25 cellular contexts compared by ENCODE assay signal in genomic region chr9:12753931-12754330, GRCh38. TPM values are rescaled to one million over a fixed set of nuclear protein-coding genes. Genes with fewer than 3 reads are reported as not detected.
"Had no signal": no experiment of that assay in that cellular context is flagged by ENCODE, and none has a peak within 500 bp of the region (broad histone marks: within the 10 kb centered on the region; RNA-seq: fewer than 3 reads in every experiment).

No MANE protein-coding gene starts in this region.

- H3K4me1 ChIP-seq: adrenal gland, foreskin keratinocyte, tibial nerve had no signal

- H3K27me3 Mint-ChIP-seq: activated B cell treated with CpG ODN at 0.5 μM for 24 hours; activated CD4-positive, alpha-beta T cell treated with anti-CD3 and anti-CD28 coated beads for 36 hours; activated naive CD8-positive, alpha-beta T cell treated with anti-CD3 and anti-CD28 coated beads for 36 hours; brain; T-cell had no signal

- ATAC-seq: activated CD4-positive, alpha-beta T cell treated with anti-CD3 and anti-CD28 coated beads for 36 hours; esophagus mucosa; foreskin keratinocyte; left colon; naive thymus-derived CD8-positive, alpha-beta T cell; T-cell had no signal

- DNase-seq: activated B cell treated with CpG ODN at 0.5 μM for 24 hours; activated CD4-positive, alpha-beta T cell treated with anti-CD3 and anti-CD28 coated beads for 36 hours; activated CD4-positive, alpha-beta T cell treated with anti-CD3 and anti-CD28 coated beads, Interleukin-2, amount 50 U/mL, for 48 hours; activated CD8-positive, alpha-beta memory T cell treated with anti-CD3 and anti-CD28 coated beads for 24 hours; activated effector memory CD4-positive, alpha-beta T cell treated with anti-CD3 and anti-CD28 coated beads, Interleukin-2, amount 50 U/mL, for 16 hours; activated naive CD4-positive, alpha-beta T cell treated with anti-CD3 and anti-CD28 coated beads for 36 hours; activated naive CD8-positive, alpha-beta T cell treated with anti-CD3 and anti-CD28 coated beads for 36 hours; adrenal gland; aorta; cortex of kidney; foreskin keratinocyte; glutamatergic neuron; left colon; right cardiac atrium; stimulated activated CD4-positive, alpha-beta T cell treated with anti-CD3 and anti-CD28 coated beads, Interleukin-15, amount 100 ng/mL, for 24 hours; stimulated activated CD4-positive, alpha-beta T cell treated with anti-CD3 and anti-CD28 coated beads, Interleukin-2, amount 100 ng/mL, for 24 hours; stimulated activated naive CD4-positive, alpha-beta T cell; T-cell had no signal

- H3K36me3 Mint-ChIP-seq: activated naive CD8-positive, alpha-beta T cell treated with anti-CD3 and anti-CD28 coated beads for 36 hours; brain; naive thymus-derived CD8-positive, alpha-beta T cell; T-cell had no signal

- H3K9me3 Mint-ChIP-seq: activated B cell treated with CpG ODN at 0.5 μM for 24 hours; activated T-helper 1 cell treated with anti-CD3 and anti-CD28 coated beads, Interleukin-12 subunit alpha, Interleukin-12 subunit beta, Interleukin-2, Interleukin-4 antibody, amounts not matched to agents 30 ng/mL and 10 ng/mL and 1 ng/mL, durations not matched to agents 14 hours and 24 hours and 36 hours; neural crest cell had no signal

- H3K9me3 ChIP-seq: adrenal gland, tibial nerve had no signal

- H3K36me3 ChIP-seq: adrenal gland, tibial nerve had no signal

- H3K27ac ChIP-seq: adrenal gland, foreskin keratinocyte, tibial nerve had no signal

- H3K27ac Mint-ChIP-seq: activated B cell treated with CpG ODN at 0.5 μM for 24 hours; activated CD4-positive, alpha-beta T cell treated with anti-CD3 and anti-CD28 coated beads for 36 hours; activated naive CD4-positive, alpha-beta T cell treated with anti-CD3 and anti-CD28 coated beads for 36 hours; activated naive CD8-positive, alpha-beta T cell treated with anti-CD3 and anti-CD28 coated beads for 36 hours; activated T-helper 1 cell treated with anti-CD3 and anti-CD28 coated beads, Interleukin-12 subunit alpha, Interleukin-12 subunit beta, Interleukin-2, Interleukin-4 antibody, amounts not matched to agents 30 ng/mL and 10 ng/mL and 1 ng/mL, durations not matched to agents 14 hours and 24 hours and 36 hours; brain; naive thymus-derived CD8-positive, alpha-beta T cell; T-cell had no signal

- H3K4me1 Mint-ChIP-seq: activated B cell treated with CpG ODN at 0.5 μM for 24 hours; activated CD4-positive, alpha-beta T cell treated with anti-CD3 and anti-CD28 coated beads for 36 hours; activated naive CD8-positive, alpha-beta T cell treated with anti-CD3 and anti-CD28 coated beads for 36 hours; brain; naive thymus-derived CD8-positive, alpha-beta T cell; neural crest cell; T-cell had no signal

- H3K4me3 Mint-ChIP-seq: activated B cell treated with CpG ODN at 0.5 μM for 24 hours; activated CD4-positive, alpha-beta T cell treated with anti-CD3 and anti-CD28 coated beads for 36 hours; activated naive CD4-positive, alpha-beta T cell treated with anti-CD3 and anti-CD28 coated beads for 36 hours; activated naive CD8-positive, alpha-beta T cell treated with anti-CD3 and anti-CD28 coated beads for 36 hours; activated T-helper 1 cell treated with anti-CD3 and anti-CD28 coated beads, Interleukin-12 subunit alpha, Interleukin-12 subunit beta, Interleukin-2, Interleukin-4 antibody, amounts not matched to agents 30 ng/mL and 10 ng/mL and 1 ng/mL, durations not matched to agents 14 hours and 24 hours and 36 hours; brain; naive thymus-derived CD8-positive, alpha-beta T cell; neural crest cell; T-cell had no signal

- H3K4me3 ChIP-seq: adrenal gland, tibial nerve had no signal

- H3K27me3 ChIP-seq: adrenal gland, foreskin keratinocyte, tibial nerve had no signal

RNA-seq across cellular contexts. Expression of gene LURAP1L, which starts 20.9 kb away (rescaled TPM):
- total RNA-seq: activated B cell treated with CpG ODN at 0.5 μM for 24 hours; activated CD4-positive, alpha-beta T cell treated with anti-CD3 and anti-CD28 coated beads for 36 hours; activated naive CD4-positive, alpha-beta T cell treated with anti-CD3 and anti-CD28 coated beads for 36 hours; activated naive CD8-positive, alpha-beta T cell treated with anti-CD3 and anti-CD28 coated beads for 36 hours; activated T-helper 1 cell treated with anti-CD3 and anti-CD28 coated beads, Interleukin-12 subunit alpha, Interleukin-12 subunit beta, Interleukin-2, Interleukin-4 antibody, amounts not matched to agents 30 ng/mL and 10 ng/mL and 1 ng/mL, durations not matched to agents 14 hours and 24 hours and 36 hours; naive thymus-derived CD8-positive, alpha-beta T cell; T-cell; T-helper 2 cell treated with Interferon-gamma antibody and Interleukin-4, amounts not matched to agents 100 ng/mL and 5 ng/mL, for 36 hours had no signal
- polyA plus RNA-seq: naive thymus-derived CD8-positive, alpha-beta T cell had no signal
